In the genomic region with DNA sequence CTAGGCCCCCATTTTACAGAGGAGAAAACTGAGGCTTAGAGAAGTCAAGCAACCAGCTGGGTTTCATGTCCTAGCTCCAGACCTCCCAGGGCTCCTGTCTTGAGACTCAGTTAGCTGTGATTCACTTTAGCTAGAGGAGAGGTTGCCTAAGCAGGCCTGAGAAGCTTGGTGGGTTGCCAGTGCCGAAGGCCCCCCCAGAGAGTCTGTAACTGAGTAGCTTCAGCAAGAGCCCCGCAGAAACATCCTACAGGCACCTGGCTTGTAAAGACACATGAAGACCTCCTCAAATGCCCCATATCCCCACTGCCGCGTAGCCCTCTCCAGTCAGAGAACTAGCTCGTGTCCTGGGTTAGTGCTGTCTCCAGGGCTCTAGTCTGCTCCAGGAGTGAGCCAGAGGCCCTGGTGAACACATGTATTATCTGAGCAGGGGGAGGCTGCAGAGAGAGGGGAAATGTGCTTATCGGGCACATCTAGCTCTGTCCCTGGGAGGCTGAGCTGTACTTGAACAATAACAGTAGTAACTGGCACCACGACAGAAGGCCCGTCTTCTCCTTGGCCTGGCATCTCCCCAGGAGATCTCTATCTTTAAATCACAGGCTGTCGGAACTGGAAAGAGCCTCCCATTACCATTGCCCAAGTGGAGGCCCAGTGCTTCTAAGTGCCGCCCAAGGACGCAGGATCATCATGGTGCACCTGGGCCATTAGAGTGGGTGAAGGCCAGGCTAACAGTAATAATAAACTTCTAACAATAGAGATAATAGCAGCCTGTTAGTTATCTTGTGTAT, we compare ENCODE assay signal across 13 cellular contexts. TPM values are rescaled to one million over a fixed set of nuclear protein-coding genes. Genes with fewer than 3 reads are reported as not detected.
DNase-seq lines count a peak whose midpoint lies in the region; ATAC-seq and TF ChIP-seq lines count a peak whose summit lies in the region.
"Had no signal": no experiment of that assay in that cellular context is flagged by ENCODE, and none has a peak within 500 bp of the region (broad histone marks: within the 10 kb centered on the region; RNA-seq: fewer than 3 reads in every experiment).

No MANE protein-coding gene starts in this region.

- CTCF ChIA-PET in A673 (lab: Charles Lee) = no interaction called here

- H3K27me3 ChIP-seq in A673 (replicated peaks; ENCODE audit: insufficient read depth, low read depth, low read length, poor library complexity) = no peaks in the 10 kb centered on the region
- no peaks in the 10 kb centered on the region for H3K27me3 ChIP-seq in colonic mucosa
- H3K27me3 ChIP-seq in lower lobe of right lung (ENCODE audit: low read depth) = no peaks in the 10 kb centered on the region

- TF ChIP-seq CTCF in A673 (conservative IDR thresholded peaks at IDR 0.05; ENCODE audit: low read depth, low read length) (no peak), colonic mucosa (IDR thresholded peaks at IDR 0.05) (no peak), lower lobe of right lung (IDR thresholded peaks at IDR 0.05) (no peak)

- POLR2A ChIA-PET in A673 (lab: Charles Lee; ENCODE audit: low non-redundant PET) = no interaction called here

- BruUV-seq in A673 (replicated peaks; lab: Mats Ljungman, UMichigan) = no TSS peak

- peak in 1 of 2 donors; percentile 27 for ATAC-seq in lower lobe of right lung
- no peak for ATAC-seq in HG03135 (IDR thresholded peaks at IDR 0.05; ENCODE audit: unreplicated experiment)
- ATAC-seq: stimulated activated effector memory CD8-positive, alpha-beta T cell treated with anti-CD3 and anti-CD28 coated beads, Interleukin-12 subunit alpha, Interleukin-12 subunit beta, amount 100 ng/mL, for 72 hours had no signal

- H3K36me3 ChIP-seq in A673 (ENCODE audit: insufficient read depth, low read length, poor library complexity, severe bottlenecking) (no peaks in the 10 kb centered on the region), colonic mucosa (no peaks in the 10 kb centered on the region), lower lobe of right lung (no peaks in the 10 kb centered on the region)

- intact Hi-C loops in A673 (cut with micrococcal nuclease; ENCODE audit: unreplicated experiment) (no loop called here), colonic mucosa (cut with DNase I) (no loop called here), lower lobe of right lung (cut with DNase I) (no loop called here)

- no peak overlapping the region for H3K9ac ChIP-seq in colonic mucosa (ENCODE audit: low read depth in 2 of 2, low read length in 2 of 2)

- H3K4me3 ChIP-seq in A673 (ENCODE audit: low read depth, low read length, poor library complexity, severe bottlenecking) (no peak overlapping the region), colonic mucosa (no peak overlapping the region), lower lobe of right lung (no peak overlapping the region)
- H3K4me3 ChIP-seq: skin epidermis had no signal

- DNase-seq in A673 (ENCODE audit: low spot score) (peak; percentile 65), NCI-H2227 (lab: John Stamatoyannopoulos, UW; ENCODE audit: unreplicated experiment) (peak; percentile 80), colonic mucosa (no peak), lower lobe of right lung (no peak), NCI-H774 (lab: John Stamatoyannopoulos, UW) (no peak), middle frontal gyrus (ENCODE audit: extremely low spot score, low spot score) (no peak), nucleus accumbens (lab: John Stamatoyannopoulos, UW) (no peak)
- DNase-seq: ACHN; activated T-cell treated with anti-CD3 and anti-CD28 coated beads, Interleukin-2, amount 50 U/mL, for 1 hour; NCI-H748 treated with DMSO at 0.1 percent for 48 hours had no signal

- H3K27ac ChIP-seq in A673 (ENCODE audit: low read depth, low read length, poor library complexity, severe bottlenecking) (peak overlapping the region; percentile 67), colonic mucosa (peak overlapping the region; percentile 17), lower lobe of right lung (peak overlapping the region; percentile 58)

- H3K9me3 ChIP-seq in A673 (ENCODE audit: low read depth, low read length, poor library complexity, severe bottlenecking) (no peaks in the 10 kb centered on the region), colonic mucosa (no peaks in the 10 kb centered on the region), lower lobe of right lung (no peaks in the 10 kb centered on the region)

- H3K4me1 ChIP-seq in A673 (ENCODE audit: insufficient read depth, low read length, poor library complexity, severe bottlenecking) (peaks cover 42% of the 10 kb centered on the region), colonic mucosa (peaks cover 30% of the 10 kb centered on the region), lower lobe of right lung (peaks cover 79% of the 10 kb centered on the region)

RNA-seq across cellular contexts. Expression of a gene that starts 28.9 kb away (rescaled TPM):
- total RNA-seq in A673 (2021) (8.2 and 9.9 TPM in 2 replicates), colonic mucosa (10 to 100 TPM; 18.4 to 18.5 TPM), lower lobe of right lung (22.2 TPM)

Comparison
In these comparisons a context has a peak if more than half of its experiments do, and no peak if none do; other contexts are left out.
1. DNase-seq: peak in A673 (single experiment) and NCI-H2227 (single experiment); none in colonic mucosa (single experiment), lower lobe of right lung (single experiment), NCI-H774 (single experiment), middle frontal gyrus (single experiment) and nucleus accumbens (0 of 56).
2. H3K27ac ChIP-seq: peak in every context shown above with its lines; median percentile 67 in A673; 58 in lower lobe of right lung; 17 in colonic mucosa.